8 cellular contexts compared by ENCODE assay signal in the genomic region with DNA sequence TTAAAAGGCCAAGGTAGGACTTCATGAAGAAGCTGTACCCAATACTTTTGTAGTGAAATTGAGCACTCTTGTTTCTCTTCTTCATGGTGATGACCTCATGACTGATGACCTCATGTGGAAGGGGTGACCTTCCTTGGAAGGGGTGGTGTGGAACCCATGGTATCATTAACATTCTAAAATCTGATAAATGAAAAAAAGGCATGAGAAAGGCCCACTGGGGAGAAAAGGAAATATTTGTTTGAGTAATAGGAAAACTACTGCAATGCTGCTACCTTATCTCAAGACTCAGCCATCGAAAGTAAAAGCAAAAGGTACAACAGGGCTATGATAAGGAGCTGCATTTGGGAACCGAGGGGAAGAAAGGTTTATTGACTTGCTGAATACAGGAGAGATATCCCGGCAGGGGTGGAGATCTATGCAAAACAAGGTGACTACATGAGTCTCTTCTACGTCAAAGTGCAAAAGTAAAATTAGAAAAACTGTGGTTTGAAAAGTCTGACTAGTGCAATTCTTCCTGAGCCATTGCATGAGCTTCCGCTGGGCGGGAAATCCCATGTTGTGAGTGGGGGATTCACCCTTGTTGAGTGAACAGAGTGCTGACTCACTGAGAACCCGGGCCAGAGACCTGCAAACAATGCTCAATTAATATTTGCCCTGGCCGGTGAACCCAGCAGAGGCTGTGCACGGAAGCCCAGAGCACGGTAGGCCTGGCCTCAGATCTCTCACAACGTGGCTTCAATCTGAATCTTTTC.
DNase-seq lines count a peak whose midpoint lies in the region; ATAC-seq and TF ChIP-seq lines count a peak whose summit lies in the region.

No MANE protein-coding gene starts in this region.

- H3K27me3 ChIP-seq in hepatocyte, result no peaks in the 10 kb centered on the region

- intact Hi-C loops in OCI-LY7 (cut with micrococcal nuclease; ENCODE audit: unreplicated experiment), result no loop called here

- H3K27ac ChIP-seq in OCI-LY7 (ENCODE audit: low read depth, low read length, poor library complexity, severe bottlenecking) (no peak overlapping the region), hepatocyte (peak overlapping the region; percentile 79)

- POLR2A ChIA-PET in OCI-LY7 (lab: Charles Lee), result interaction anchor here (0.8 to 2.0 kb wide), 4 partner anchors 11 to 102 kb away, joined by 3 to 8 read pairs (median 4); no protein-coding TSS in a partner anchor

- ATAC-seq in GM18519 (IDR thresholded peaks at IDR 0.05; ENCODE audit: low FRiP score, unreplicated experiment), result peak; percentile 88
- ATAC-seq in HG02852 (IDR thresholded peaks at IDR 0.05; ENCODE audit: unreplicated experiment), result peak; percentile 95

- H3K4me2 ChIP-seq in OCI-LY7 (ENCODE audit: low read length) (peak overlapping the region; percentile 14; the same call in 1 of the 2 replicates), hepatocyte (peak overlapping the region; percentile 45)

- H2AFZ ChIP-seq in OCI-LY7 (ENCODE audit: low read length) (peak overlapping the region; percentile 48; the same call in 1 of the 2 replicates), hepatocyte (no peak overlapping the region)

- TF ChIP-seq CTCF in OCI-LY7 (conservative IDR thresholded peaks at IDR 0.05; ENCODE audit: low read length) (no peak), hepatocyte (IDR thresholded peaks at IDR 0.05; ENCODE audit: poor library complexity) (no peak), endothelial cell (IDR thresholded peaks at IDR 0.05; ENCODE audit: unreplicated experiment) (no peak)

- peaks cover 6% of the 10 kb centered on the region for H3K36me3 Mint-ChIP-seq in endothelial cell (ENCODE audit: low read depth, unreplicated experiment)

- no peak overlapping the region for H3K4me3 Mint-ChIP-seq in endothelial cell (ENCODE audit: unreplicated experiment)

- CTCF ChIA-PET in OCI-LY7 (lab: Charles Lee; ENCODE audit: unreplicated experiment), result no interaction called here

- no peaks in the 10 kb centered on the region for H3K79me2 ChIP-seq in OCI-LY7 (ENCODE audit: insufficient read depth, low read depth, low read length)
- H3K79me2 ChIP-seq in hepatocyte, result no peaks in the 10 kb centered on the region

- peaks cover 3% of the 10 kb centered on the region for H3K27me3 Mint-ChIP-seq in endothelial cell (ENCODE audit: unreplicated experiment)

- H3K27ac Mint-ChIP-seq in endothelial cell (ENCODE audit: unreplicated experiment), result no peak overlapping the region

- DNase-seq in OCI-LY7 (ENCODE audit: low spot score), result no peak
- DNase-seq in activated effector memory CD4-positive, alpha-beta T cell treated with Interleukin-2 at 50 U/mL for 16 hours, result peak; percentile 46
- peak; percentile 79 for DNase-seq in hepatocyte (ENCODE audit: low spot score)
- DNase-seq in stimulated activated CD4-positive, alpha-beta T cell treated with anti-CD3 and anti-CD28 coated beads, Interleukin-15, amount 100 ng/mL, for 48 hours (ENCODE audit: low read depth in 2 of 2), result peak; percentile 74 to 75
- DNase-seq in endothelial cell (ENCODE audit: low spot score), result no peak
- DNase-seq in dedifferentiated amniotic fluid mesenchymal stem cell (ENCODE audit: extremely low spot score), result no peak

- no TSS peak for BruUV-seq in OCI-LY7 (replicated peaks; lab: Mats Ljungman, UMichigan)

- peaks cover 6% of the 10 kb centered on the region for H3K4me1 ChIP-seq in OCI-LY7 (ENCODE audit: insufficient read depth, low read length, poor library complexity, severe bottlenecking)
- no peaks in the 10 kb centered on the region for H3K4me1 ChIP-seq in hepatocyte (ENCODE audit: insufficient read depth)

- H4K20me1 ChIP-seq in OCI-LY7 (ENCODE audit: insufficient read depth, low read length) (no peaks in the 10 kb centered on the region), hepatocyte (ENCODE audit: insufficient read depth, poor library complexity, severe bottlenecking) (no peaks in the 10 kb centered on the region)

- WGBS in hepatocyte (ENCODE audit: low lambda C conversion rate, missing lambda C conversion rate), result 49% methylated on average over 11 of the region's 11 CpGs

- H3K4me1 Mint-ChIP-seq in endothelial cell (ENCODE audit: unreplicated experiment), result peaks cover 11% of the 10 kb centered on the region

- H3K9me3 ChIP-seq in OCI-LY7 (ENCODE audit: low read length) (no peaks in the 10 kb centered on the region), hepatocyte (ENCODE audit: low read depth) (no peaks in the 10 kb centered on the region)

- H3K9me3 Mint-ChIP-seq in endothelial cell (ENCODE audit: unreplicated experiment), result no peaks in the 10 kb centered on the region

- H3K4me3 ChIP-seq in OCI-LY7 (ENCODE audit: low read depth, low read length, poor library complexity, severe bottlenecking), result no peak overlapping the region
- H3K4me3 ChIP-seq in hepatocyte, result no peak overlapping the region

- H3K9me2 ChIP-seq in OCI-LY7 (ENCODE audit: insufficient read depth, low read length) (no peaks in the 10 kb centered on the region), hepatocyte (replicated peaks; ENCODE audit: insufficient read depth) (no peaks in the 10 kb centered on the region)

- H3K36me3 ChIP-seq in OCI-LY7 (ENCODE audit: insufficient read depth, low read length), result no peaks in the 10 kb centered on the region
- no peaks in the 10 kb centered on the region for H3K36me3 ChIP-seq in hepatocyte (replicated peaks; ENCODE audit: insufficient read depth, low read depth)

Comparison
In these comparisons a context has a peak if more than half of its experiments do, and no peak if none do; other contexts are left out.
1. DNase-seq: peak in activated effector memory CD4-positive, alpha-beta T cell treated with Interleukin-2 at 50 U/mL for 16 hours (single experiment), hepatocyte (single experiment) and stimulated activated CD4-positive, alpha-beta T cell treated with anti-CD3 and anti-CD28 coated beads, Interleukin-15, amount 100 ng/mL, for 48 hours (2 of 2); none in OCI-LY7 (single experiment), endothelial cell (single experiment) and dedifferentiated amniotic fluid mesenchymal stem cell (single experiment).